In the genomic region with DNA sequence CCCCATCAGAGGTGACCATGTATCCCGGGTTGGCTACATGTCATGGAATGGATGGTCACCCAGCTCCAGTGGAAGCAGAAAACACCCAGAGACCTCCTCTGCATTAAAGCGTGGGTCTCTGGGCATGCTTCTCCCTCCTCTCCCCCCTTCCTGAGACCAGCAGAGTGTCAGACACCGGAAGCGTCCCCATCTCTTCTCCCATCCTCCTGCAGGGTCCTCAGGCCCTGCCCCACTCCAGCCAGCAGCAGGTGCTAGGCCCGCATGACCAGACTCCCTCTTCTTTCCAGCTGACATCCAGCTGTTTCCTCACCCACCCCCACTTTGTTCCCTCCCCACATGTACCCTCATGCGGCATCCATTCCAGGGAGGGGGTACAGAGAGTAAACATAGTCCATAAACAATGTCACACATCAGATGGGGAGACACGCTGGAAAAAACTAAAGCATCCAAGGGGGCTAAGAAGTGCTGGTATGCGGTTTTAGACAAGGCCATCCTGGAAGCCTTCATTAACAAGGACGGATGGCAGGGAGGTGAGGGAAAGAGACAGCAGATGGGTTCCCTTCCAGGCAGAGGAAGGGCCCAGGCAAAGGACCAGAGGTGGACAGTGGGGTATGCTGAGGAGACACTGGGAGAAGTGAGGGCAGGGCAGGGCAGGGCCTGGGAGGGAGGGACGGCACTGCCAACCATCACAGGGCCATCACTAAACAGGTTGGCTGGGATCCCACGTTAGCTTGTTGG, we compare ENCODE assay signal across 20 cellular contexts. TPM values are rescaled to one million over a fixed set of nuclear protein-coding genes. Genes with fewer than 3 reads are reported as not detected.
DNase-seq lines count a peak whose midpoint lies in the region; ATAC-seq, FAIRE-seq and TF ChIP-seq lines count a peak whose summit lies in the region.
"Had no signal": no experiment of that assay in that cellular context is flagged by ENCODE, and none has a peak within 500 bp of the region (broad histone marks: within the 10 kb centered on the region; RNA-seq: fewer than 3 reads in every experiment).

No MANE protein-coding gene starts in this region.

- FAIRE-seq in urothelium cell line (lab: Jason Lieb, UNC) = no peak
- FAIRE-seq: D721Med, GM12878, H54 had no signal

- H3K79me1 ChIP-seq in trophoblast cell (ENCODE audit: low read length) = peaks cover 33% of the 10 kb centered on the region

- DNase-seq in activated CD8-positive, alpha-beta memory T cell treated with anti-CD3 and anti-CD28 coated beads, Interleukin-2, amount 10 ng/mL, durations not matched to agents 7 days and 5 days = peak; percentile 12
- no peak for DNase-seq in activated CD8-positive, alpha-beta memory T cell treated with anti-CD3 and anti-CD28 coated beads for 24 hours
- DNase-seq in GM13977 (ENCODE audit: low spot score) = peak; percentile 3
- peak; percentile 16 for DNase-seq in left lobe of liver (ENCODE audit: low spot score)
- DNase-seq in trophoblast cell = no peak
- no peak for DNase-seq in urothelium cell line (ENCODE audit: low spot score)
- no peak for DNase-seq in EL
- no peak for DNase-seq in superior temporal gyrus (ENCODE audit: extremely low spot score)
- DNase-seq: COR-L47, DMS153, DMS79 treated with DMSO at 0.1 percent for 48 hours, GF-D8, GM23248 had no signal

- H4K12ac ChIP-seq in trophoblast cell (ENCODE audit: low read depth, low read length) = no peak overlapping the region

- no peak for TF ChIP-seq CTCF in GM13977 (IDR thresholded peaks at IDR 0.05; ENCODE audit: extremely low read depth, insufficient read depth, missing control alignments)

- H2BK120ac ChIP-seq in trophoblast cell (ENCODE audit: insufficient read depth, low read length, poor library complexity) = peak overlapping the region; percentile 54

- H2BK5ac ChIP-seq in trophoblast cell (ENCODE audit: low read depth, low read length, poor library complexity) = peak overlapping the region; percentile 12

- WGBS in trophoblast cell (ENCODE audit: extremely low coverage, insufficient coverage, insufficient read length) = no CpG with 5 or more reads among the region's 11 CpGs

- no peak overlapping the region for H3K27ac ChIP-seq in trophoblast cell (ENCODE audit: low read depth, low read length)
- H3K27ac ChIP-seq: 22Rv1, GM23248 had no signal

- no peak overlapping the region for H3K23ac ChIP-seq in trophoblast cell (ENCODE audit: low read length)

- in situ Hi-C loops in GM13977 (cut with MboI; ENCODE audit: low pct_unique_long_range_greater_than_20kb, low sequenced_read_pairs, unreplicated experiment) = loop anchor here (25.0 kb wide), 1 partner anchor 640 kb away; no protein-coding TSS in a partner anchor

- peak overlapping the region; percentile 21 for H4K91ac ChIP-seq in trophoblast cell (ENCODE audit: low read depth, low read length)

- no peak overlapping the region for H3K4ac ChIP-seq in trophoblast cell (ENCODE audit: low read depth, low read length)

- ATAC-seq in activated CD8-positive, alpha-beta memory T cell treated with anti-CD3 and anti-CD28 coated beads, Interleukin-2, amount 10 ng/mL, durations not matched to agents 7 days and 5 days = no peak
- ATAC-seq in left lobe of liver = no peak
- ATAC-seq: CD8-positive, alpha-beta T cell; GM12878 had no signal

- H2BK12ac ChIP-seq in trophoblast cell (ENCODE audit: low read length) = peak overlapping the region; percentile 77

- H3K79me2 ChIP-seq in trophoblast cell (ENCODE audit: control insufficient read depth, insufficient read depth, low read length, poor library complexity) = peaks cover 4% of the 10 kb centered on the region

- no peaks in the 10 kb centered on the region for H3K27me3 ChIP-seq in trophoblast cell (ENCODE audit: insufficient read depth, low read length)

- H3K4me3 ChIP-seq in trophoblast cell (ENCODE audit: low read depth, low read length) = no peak overlapping the region
- H3K4me3 ChIP-seq: GM12878, GM23248 had no signal

- H3K14ac ChIP-seq in trophoblast cell (ENCODE audit: low read length) = peak overlapping the region; percentile 25

- H3K36me3 ChIP-seq in trophoblast cell (ENCODE audit: control insufficient read depth in 1 of 2, insufficient read depth in 2 of 2, low read length in 2 of 2) = no peaks in the 10 kb centered on the region

- H3K18ac ChIP-seq in trophoblast cell (ENCODE audit: low read length) = no peak overlapping the region

- no peaks in the 10 kb centered on the region for H3K9me3 Mint-ChIP-seq in activated CD8-positive, alpha-beta memory T cell treated with anti-CD3 and anti-CD28 coated beads, Interleukin-2, amount 10 ng/mL, durations not matched to agents 7 days and 5 days (ENCODE audit: low read depth)
- H3K9me3 Mint-ChIP-seq: CD8-positive, alpha-beta T cell had no signal

- peaks cover 9% of the 10 kb centered on the region for H3K27me3 Mint-ChIP-seq in activated CD8-positive, alpha-beta memory T cell treated with anti-CD3 and anti-CD28 coated beads, Interleukin-2, amount 10 ng/mL, durations not matched to agents 7 days and 5 days

- H3K9me3 ChIP-seq in trophoblast cell (ENCODE audit: insufficient read depth, low read depth, low read length) = peaks cover 2% of the 10 kb centered on the region

- no peak overlapping the region for H4K8ac ChIP-seq in trophoblast cell (ENCODE audit: low read depth, low read length)

- no peak overlapping the region for H3K4me2 ChIP-seq in trophoblast cell (ENCODE audit: low read length)

- no peak overlapping the region for H3K27ac Mint-ChIP-seq in activated CD8-positive, alpha-beta memory T cell treated with anti-CD3 and anti-CD28 coated beads, Interleukin-2, amount 10 ng/mL, durations not matched to agents 7 days and 5 days
- H3K27ac Mint-ChIP-seq: CD14-positive monocyte; CD8-positive, alpha-beta T cell had no signal

- no peaks in the 10 kb centered on the region for H3K36me3 Mint-ChIP-seq in activated CD8-positive, alpha-beta memory T cell treated with anti-CD3 and anti-CD28 coated beads, Interleukin-2, amount 10 ng/mL, durations not matched to agents 7 days and 5 days
- H3K36me3 Mint-ChIP-seq: CD14-positive monocyte; CD8-positive, alpha-beta T cell had no signal

- CTCF ChIA-PET in activated CD8-positive, alpha-beta memory T cell treated with anti-CD3 and anti-CD28 coated beads, Interleukin-2, amount 10 ng/mL, durations not matched to agents 7 days and 5 days (lab: Charles Lee) = no interaction called here

- H2AK5ac ChIP-seq in trophoblast cell (ENCODE audit: low read length) = peak overlapping the region; percentile 9

- H3K4me1 ChIP-seq in trophoblast cell (ENCODE audit: control insufficient read depth in 1 of 2, insufficient read depth in 2 of 2, low read length in 2 of 2) = peaks cover 47 to 49% of the 10 kb centered on the region in 2 experiments

- no peak overlapping the region for H3K9ac ChIP-seq in trophoblast cell (ENCODE audit: low read length)
- H3K9ac ChIP-seq: GM23248 had no signal

- H2AFZ ChIP-seq in trophoblast cell (ENCODE audit: insufficient read depth, low read length, poor library complexity) = no peak overlapping the region
- H2AFZ ChIP-seq: GM23248 had no signal

- H3K4me1 Mint-ChIP-seq in activated CD8-positive, alpha-beta memory T cell treated with anti-CD3 and anti-CD28 coated beads, Interleukin-2, amount 10 ng/mL, durations not matched to agents 7 days and 5 days = no peaks in the 10 kb centered on the region

- H3K4me3 Mint-ChIP-seq in activated CD8-positive, alpha-beta memory T cell treated with anti-CD3 and anti-CD28 coated beads, Interleukin-2, amount 10 ng/mL, durations not matched to agents 7 days and 5 days = no peak overlapping the region
- H3K4me3 Mint-ChIP-seq: CD8-positive, alpha-beta T cell had no signal

RNA-seq across cellular contexts. Expression of a gene that starts 12.5 kb away (rescaled TPM):
- total RNA-seq in activated CD8-positive, alpha-beta memory T cell treated with anti-CD3 and anti-CD28 coated beads, Interleukin-2, amount 10 ng/mL, durations not matched to agents 7 days and 5 days = not detected
- not detected for total RNA-seq in left lobe of liver
- polyA plus RNA-seq in trophoblast cell (2013) = 3.0 and 3.9 TPM in 2 replicates
- total RNA-seq: CD8-positive, alpha-beta T cell; GM12878; GM23248 had no signal
- polyA plus RNA-seq: BJ, CD14-positive monocyte, GM12878, GM23248 had no signal

RNA-seq across cellular contexts. Expression of a gene that starts 16.2 kb away (rescaled TPM):
- not detected for total RNA-seq in activated CD8-positive, alpha-beta memory T cell treated with anti-CD3 and anti-CD28 coated beads, Interleukin-2, amount 10 ng/mL, durations not matched to agents 7 days and 5 days
- total RNA-seq in left lobe of liver = not detected
- polyA plus RNA-seq in trophoblast cell (2013) = 0.04 and 0.07 TPM in 2 replicates
- total RNA-seq: CD8-positive, alpha-beta T cell; GM12878; GM23248 had no signal
- polyA plus RNA-seq: BJ, CD14-positive monocyte, GM12878, GM23248 had no signal

RNA-seq across cellular contexts. Expression of a gene that starts 58.7 kb away (rescaled TPM):
- total RNA-seq in activated CD8-positive, alpha-beta memory T cell treated with anti-CD3 and anti-CD28 coated beads, Interleukin-2, amount 10 ng/mL, durations not matched to agents 7 days and 5 days = 10 to 100 TPM; 19.2 to 28.1 TPM
- 12.6 TPM for total RNA-seq in left lobe of liver
- 8.3 and 8.7 TPM in 2 replicates for polyA plus RNA-seq in trophoblast cell (2013)

Comparison
In these comparisons a context has a peak if more than half of its experiments do, and no peak if none do; other contexts are left out.
1. DNase-seq: peak in activated CD8-positive, alpha-beta memory T cell treated with anti-CD3 and anti-CD28 coated beads, Interleukin-2, amount 10 ng/mL, durations not matched to agents 7 days and 5 days (single experiment), GM13977 (single experiment) and left lobe of liver (single experiment); none in activated CD8-positive, alpha-beta memory T cell treated with anti-CD3 and anti-CD28 coated beads for 24 hours (single experiment), trophoblast cell (0 of 2), urothelium cell line (single experiment), EL (single experiment) and superior temporal gyrus (single experiment).